18 cellular contexts compared by ENCODE assay signal in genomic region chr17:62919388-62919787, GRCh38. TPM values are rescaled to one million over a fixed set of nuclear protein-coding genes. Genes with fewer than 3 reads are reported as not detected.
A peak's percentile ranks its signal among the peaks of the same experiment; 100 is the strongest.
DNase-seq lines count a peak whose midpoint lies in the region; ATAC-seq and TF ChIP-seq lines count a peak whose summit lies in the region.
"Had no signal": no experiment of that assay in that cellular context is flagged by ENCODE, and none has a peak within 500 bp of the region (broad histone marks: within the 10 kb centered on the region; RNA-seq: fewer than 3 reads in every experiment).

No MANE protein-coding gene starts in this region.

- no peaks in the 10 kb centered on the region for H3K79me1 ChIP-seq in mesenchymal stem cell (replicated peaks; ENCODE audit: low read length, poor library complexity, severe bottlenecking)

- no peak overlapping the region for H3K18ac ChIP-seq in mesenchymal stem cell (ENCODE audit: low read depth in 1 of 2, low read length in 2 of 2)

- no peak overlapping the region for H3K23ac ChIP-seq in mesenchymal stem cell (ENCODE audit: low read length in 2 of 2)

- H3K9me3 ChIP-seq in mesenchymal stem cell (ENCODE audit: control insufficient read depth, low read length): no peaks in the 10 kb centered on the region
- H3K9me3 ChIP-seq: Caco-2, left ventricle myocardium inferior, thoracic aorta had no signal

- TF ChIP-seq CTCF in chondrocyte (IDR thresholded peaks at IDR 0.05): no peak

- peaks cover 15% of the 10 kb centered on the region for H3K4me1 Mint-ChIP-seq in chondrocyte (ENCODE audit: low read depth)
- H3K4me1 Mint-ChIP-seq: activated CD4-positive, alpha-beta memory T cell treated with anti-CD3 and anti-CD28 coated beads, Interleukin-2, amount 10 ng/mL, durations not matched to agents 7 days and 5 days; GM23338 had no signal

- H3K9ac ChIP-seq in mesenchymal stem cell (ENCODE audit: low read length): no peak overlapping the region

- H3K14ac ChIP-seq in mesenchymal stem cell (ENCODE audit: low read length in 2 of 2): no peak overlapping the region

- no peak overlapping the region for H2AK5ac ChIP-seq in mesenchymal stem cell (ENCODE audit: low read length, severe bottlenecking)

- H2BK12ac ChIP-seq in mesenchymal stem cell (ENCODE audit: low read length in 2 of 2): no peak overlapping the region

- H3K4me2 ChIP-seq in mesenchymal stem cell (ENCODE audit: low read length, poor library complexity, severe bottlenecking): no peak overlapping the region
- H3K4me2 ChIP-seq: GM23338 had no signal

- H3K27me3 Mint-ChIP-seq in chondrocyte (ENCODE audit: low read depth): no peaks in the 10 kb centered on the region

- no peaks in the 10 kb centered on the region for H3K36me3 ChIP-seq in mesenchymal stem cell (ENCODE audit: control insufficient read depth in 1 of 2, insufficient read depth in 2 of 2, low read depth in 1 of 2, low read length in 2 of 2)
- H3K36me3 ChIP-seq: left ventricle myocardium inferior, thoracic aorta had no signal

- no peaks in the 10 kb centered on the region for H3K36me3 Mint-ChIP-seq in chondrocyte (ENCODE audit: low read depth)
- H3K36me3 Mint-ChIP-seq: activated naive CD4-positive, alpha-beta T cell treated with anti-CD3 and anti-CD28 coated beads, Interleukin-2, amount 50 U/mL, for 72 hours had no signal

- no peak overlapping the region for H3K4me3 Mint-ChIP-seq in chondrocyte (ENCODE audit: unreplicated experiment)
- H3K4me3 Mint-ChIP-seq: activated CD4-positive, alpha-beta memory T cell treated with anti-CD3 and anti-CD28 coated beads, Interleukin-2, amount 10 ng/mL, durations not matched to agents 7 days and 5 days; GM23338 had no signal

- H3K27me3 ChIP-seq in mesenchymal stem cell (ENCODE audit: control insufficient read depth in 1 of 2, insufficient read depth in 1 of 2, low read length in 2 of 2): no peaks in the 10 kb centered on the region

- H4K8ac ChIP-seq in mesenchymal stem cell (ENCODE audit: low read length): no peak overlapping the region

- 41% methylated on average over 1 of the region's 1 CpG for WGBS in mesenchymal stem cell

- H4K91ac ChIP-seq in mesenchymal stem cell (ENCODE audit: low read length): no peak overlapping the region

- ATAC-seq in GM18909 (IDR thresholded peaks at IDR 0.05; ENCODE audit: poor library complexity, unreplicated experiment) (no peak), GM21528 (IDR thresholded peaks at IDR 0.05; ENCODE audit: low FRiP score, unreplicated experiment) (no peak)
- ATAC-seq: activated naive CD4-positive, alpha-beta T cell treated with anti-CD3 and anti-CD28 coated beads, Interleukin-2, amount 50 U/mL, for 72 hours had no signal

- no peak overlapping the region for H3K27ac ChIP-seq in mesenchymal stem cell (ENCODE audit: low read length, poor library complexity, severe bottlenecking)
- H3K27ac ChIP-seq: left ventricle myocardium inferior, thoracic aorta had no signal

- peaks cover 4% of the 10 kb centered on the region for H3K4me1 ChIP-seq in mesenchymal stem cell (ENCODE audit: control insufficient read depth, insufficient read depth, low read depth, low read length)
- H3K4me1 ChIP-seq: Caco-2 had no signal

- H2BK5ac ChIP-seq in mesenchymal stem cell (ENCODE audit: low read depth, low read length, poor library complexity, severe bottlenecking): no peak overlapping the region

- H3K4me3 ChIP-seq in mesenchymal stem cell (ENCODE audit: insufficient read depth in 1 of 2, low read depth in 1 of 2, low read length in 2 of 2): no peak overlapping the region
- H3K4me3 ChIP-seq: GM23338, left ventricle myocardium inferior, thoracic aorta had no signal

- H3K9me3 Mint-ChIP-seq in chondrocyte (ENCODE audit: low read depth): no peaks in the 10 kb centered on the region
- H3K9me3 Mint-ChIP-seq: activated CD4-positive, alpha-beta memory T cell treated with anti-CD3 and anti-CD28 coated beads, Interleukin-2, amount 10 ng/mL, durations not matched to agents 7 days and 5 days; activated naive CD4-positive, alpha-beta T cell treated with anti-CD3 and anti-CD28 coated beads, Interleukin-2, amount 50 U/mL, for 72 hours; GM23338 had no signal

- peak overlapping the region; percentile 58 for H3K27ac Mint-ChIP-seq in chondrocyte (ENCODE audit: unreplicated experiment)
- H3K27ac Mint-ChIP-seq: activated CD4-positive, alpha-beta memory T cell treated with anti-CD3 and anti-CD28 coated beads, Interleukin-2, amount 10 ng/mL, durations not matched to agents 7 days and 5 days; activated naive CD4-positive, alpha-beta T cell treated with anti-CD3 and anti-CD28 coated beads, Interleukin-2, amount 50 U/mL, for 72 hours; GM23338 had no signal

- H3K4ac ChIP-seq in mesenchymal stem cell (ENCODE audit: low read depth in 1 of 2, low read length in 2 of 2): no peak overlapping the region

- H2AFZ ChIP-seq in mesenchymal stem cell (ENCODE audit: low read depth, low read length): no peak overlapping the region
- H2AFZ ChIP-seq: GM23338 had no signal

- no peak overlapping the region for H2BK120ac ChIP-seq in mesenchymal stem cell (ENCODE audit: low read depth, low read length)

- H2BK15ac ChIP-seq in mesenchymal stem cell (ENCODE audit: low read depth, poor library complexity, severe bottlenecking): no peak overlapping the region

- DNase-seq in EL (peak; percentile 60), NCI-H226 (peak; percentile 33), chondrocyte (ENCODE audit: low spot score) (no peak), mesenchymal stem cell (peak; percentile 52), DMS79 (lab: John Stamatoyannopoulos, UW) (no peak)
- no peak for DNase-seq in stimulated activated CD4-positive, alpha-beta T cell treated with anti-CD3 and anti-CD28 coated beads, Interleukin-4, amount 100 ng/mL, for 24 hours
- DNase-seq: activated CD4-positive, alpha-beta memory T cell treated with anti-CD3 and anti-CD28 coated beads, Interleukin-2, amount 10 ng/mL, durations not matched to agents 7 days and 5 days; activated T-cell treated with anti-CD3 and anti-CD28 coated beads, Interleukin-2, amount 50 U/mL, for 48 hours; AML-193; Caco-2; effector CD8-positive, alpha-beta T cell; left ventricle myocardium inferior; NCI-H187 had no signal

RNA-seq across cellular contexts. Expression of gene TANC2, which starts 46.6 kb away (rescaled TPM):
- total RNA-seq in chondrocyte: 52.1 to 55.7 TPM (median 55.3 TPM) in 3 replicates
- polyA plus RNA-seq in mesenchymal stem cell (2013, experiment 1 of 2): 10.9 TPM
- 9.4 TPM for polyA plus RNA-seq in mesenchymal stem cell (2013, experiment 2 of 2)

Comparison
In these comparisons a context has a peak if more than half of its experiments do, and no peak if none do; other contexts are left out.
1. DNase-seq: peak in EL (single experiment), NCI-H226 (single experiment) and mesenchymal stem cell (single experiment); none in chondrocyte (single experiment), stimulated activated CD4-positive, alpha-beta T cell treated with anti-CD3 and anti-CD28 coated beads, Interleukin-4, amount 100 ng/mL, for 24 hours (single experiment) and DMS79 (single experiment).